8 cellular contexts compared by ENCODE assay signal in the genomic region with DNA sequence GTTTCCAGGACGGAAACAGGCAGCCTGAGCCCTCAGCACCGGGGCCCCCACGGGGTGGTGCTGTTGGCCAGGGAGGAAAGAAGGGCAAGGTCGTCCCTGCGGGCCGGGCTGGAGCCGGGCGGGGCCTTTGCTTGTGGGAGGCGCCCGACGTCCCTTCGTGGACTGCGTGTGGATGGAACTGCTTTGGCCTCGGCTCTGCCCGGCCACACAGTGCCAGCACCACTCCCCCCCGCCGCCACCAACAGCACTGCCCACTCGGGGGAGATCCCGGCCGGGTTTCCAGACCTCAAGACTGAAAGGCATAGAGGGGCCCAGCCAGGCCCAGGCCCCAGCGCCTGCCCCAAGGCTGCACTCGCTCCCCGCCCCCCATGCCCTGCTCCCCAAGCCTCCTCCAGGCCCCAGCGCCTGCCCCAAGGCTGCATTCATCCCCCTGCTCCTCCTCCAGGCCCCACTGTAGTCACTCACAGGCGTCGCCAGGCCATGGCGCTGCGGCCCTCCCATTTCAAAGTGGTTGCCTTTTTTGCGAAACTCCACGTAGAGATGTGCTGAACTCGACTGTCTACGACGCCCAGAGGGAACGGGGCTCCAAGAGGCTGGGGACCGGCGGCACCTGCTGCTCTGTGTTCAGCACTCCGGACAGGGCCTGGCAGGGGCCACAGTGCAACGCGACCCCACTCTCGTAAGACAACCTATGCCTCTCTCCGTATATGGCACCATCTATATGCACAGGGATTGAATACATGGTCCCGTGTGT.
A peak's percentile ranks its signal among the peaks of the same experiment; 100 is the strongest.
DNase-seq lines count a peak whose midpoint lies in the region; ATAC-seq and TF ChIP-seq lines count a peak whose summit lies in the region.

No MANE protein-coding gene starts in this region.

- H3K36me3 ChIP-seq in GM06990 (ENCODE audit: control insufficient read depth, insufficient read depth, low read length) = no peaks in the 10 kb centered on the region

- no peak overlapping the region for H3K4me3 ChIP-seq in GM06990 (replicated peaks; ENCODE audit: low read depth, low read length)

- H3K27ac Mint-ChIP-seq in nephron progenitor cell = no peak overlapping the region

- peaks cover 3% of the 10 kb centered on the region for H3K4me1 Mint-ChIP-seq in nephron progenitor cell

- H3K27me3 ChIP-seq in GM06990 (replicated peaks; ENCODE audit: control insufficient read depth, insufficient read depth, low read length) = no peaks in the 10 kb centered on the region; the same call in 1 of the 2 replicates

- peaks cover 12% of the 10 kb centered on the region for H3K27me3 Mint-ChIP-seq in nephron progenitor cell (ENCODE audit: low read depth, poor library complexity)

- H3K9me3 Mint-ChIP-seq in nephron progenitor cell = peaks cover 20% of the 10 kb centered on the region

- H3K36me3 Mint-ChIP-seq in nephron progenitor cell (ENCODE audit: low read depth) = no peaks in the 10 kb centered on the region

- peak; percentile 74 for DNase-seq in GM06990 (ENCODE audit: extremely low read depth, insufficient read length)
- DNase-seq in NCI-H774 (lab: John Stamatoyannopoulos, UW) = peak; percentile 83
- DNase-seq in activated T-cell treated with anti-CD3 and anti-CD28 coated beads for 48 hours (ENCODE audit: low read depth) = peak; percentile 51
- DNase-seq in fibroblast of the conjunctiva (ENCODE audit: low read depth) = peak; percentile 63
- DNase-seq in nephron progenitor cell = peak; percentile 74
- peak; percentile 74 for DNase-seq in superior temporal gyrus (ENCODE audit: extremely low spot score)
- DNase-seq in NCI-H2029 (lab: John Stamatoyannopoulos, UW) = no peak

- no peak overlapping the region for H3K4me3 Mint-ChIP-seq in nephron progenitor cell

- peak; percentile 59 for ATAC-seq in HG02610 (IDR thresholded peaks at IDR 0.05; ENCODE audit: unreplicated experiment)

- TF ChIP-seq CTCF in GM06990 (IDR thresholded peaks at IDR 0.05; ENCODE audit: insufficient read depth, low read length, poor library complexity, severe bottlenecking) = peak; percentile 86
- peak; percentile 56 for TF ChIP-seq CTCF in nephron progenitor cell (IDR thresholded peaks at IDR 0.05)
